Comparison of ENCODE assay signal across 8 cellular contexts in genomic region chrX:119943185-119943988, GRCh38. TPM values are rescaled to one million over a fixed set of nuclear protein-coding genes. Genes with fewer than 3 reads are reported as not detected.
DNase-seq lines count a peak whose midpoint lies in the region; ATAC-seq, FAIRE-seq and TF ChIP-seq lines count a peak whose summit lies in the region.

Gene NKAP, minus strand, starts transcription at chrX:119943751. Its CDS starts 146 bp downstream, at chrX:119943605.

- H3K18ac ChIP-seq in H1 (ENCODE audit: extremely low read depth, low read length), result no peak within 1 kb of the TSS

- H3K4me3 ChIP-seq in H1 (ENCODE audit: extremely low read depth in 1 of 4, insufficient read depth in 2 of 4, low read depth in 3 of 4, low read length in 4 of 4), result peak within 1 kb of the TSS; percentile 68 to 91 (median 78)

- peaks cover 3% of the 10 kb centered on the region for H3K36me3 Mint-ChIP-seq in memory B cell

- in situ Hi-C loops in Caki2 (cut with HindIII; ENCODE audit: low pct_unique_long_range_greater_than_20kb, low sequenced_read_pairs), result no loop called here

- peak within 1 kb of the TSS; percentile 81 for H2AFZ ChIP-seq in H1 (ENCODE audit: low read length)

- CTCF ChIA-PET in H1 (lab: Charles Lee; ENCODE audit: partially characterized antibody), result interaction anchor here (0.6 kb wide), 2 partner anchors 55 to 392 kb away, joined by 3 read pairs; no protein-coding TSS in a partner anchor

- no peaks in the 10 kb centered on the region for H4K20me1 ChIP-seq in H1 (replicated peaks in 1 of 2; ENCODE audit: control insufficient read depth in 1 of 2, insufficient read depth in 2 of 2, low read length in 2 of 2)

- no peak within 1 kb of the TSS for H4K5ac ChIP-seq in H1 (ENCODE audit: insufficient read length, low read depth, low read length)

- peak within 1 kb of the TSS; percentile 97 for H3K27ac Mint-ChIP-seq in memory B cell

- peak in 1 of 2 experiments; percentile 79; a peak in 2 of 3 replicates for TF ChIP-seq POLR2A in H1 (IDR thresholded peaks at IDR 0.05; ENCODE audit: control extremely low read depth in 1 of 2, low read depth in 2 of 2, low read length in 2 of 2)

- peak within 1 kb of the TSS; percentile 67 for H3K27ac ChIP-seq in H1 (ENCODE audit: low read depth, low read length)

- H3K36me3 ChIP-seq in H1 (ENCODE audit: control insufficient read depth in 2 of 4, insufficient read depth in 4 of 4, low read length in 3 of 4), result no peaks in the 10 kb centered on the region

- no peak for TF ChIP-seq CTCF in H1 (IDR thresholded peaks at IDR 0.05; ENCODE audit: control extremely low read depth in 1 of 3, insufficient read depth in 1 of 3, low read depth in 1 of 3, low read length in 3 of 3)

- H3K4me1 ChIP-seq in H1 (replicated peaks in 1 of 4; ENCODE audit: control insufficient read depth in 3 of 4, insufficient read depth in 4 of 4, low read length in 3 of 4), result no peaks in the 10 kb centered on the region

- peak within 1 kb of the TSS; percentile 46 for H3K56ac ChIP-seq in H1 (replicated peaks; ENCODE audit: insufficient read length, low read depth, low read length)

- H3K27me3 Mint-ChIP-seq in memory B cell, result peaks cover under 1% of the 10 kb centered on the region

- TF ChIP-seq EP300 in H1 (IDR thresholded peaks at IDR 0.05; ENCODE audit: borderline replicate concordance in 1 of 2, low read depth in 2 of 2, low read length in 2 of 2), result peak in 1 of 2 experiments; percentile 72; a peak in 2 of 3 replicates

- H3K23me2 ChIP-seq in H1 (ENCODE audit: low read depth, low read length), result no peaks in the 10 kb centered on the region; the same call in 1 of the 2 replicates

- FAIRE-seq in HTR-8/SVneo (lab: Jason Lieb, UNC), result no peak
- FAIRE-seq in H1 (lab: Jason Lieb, UNC), result peak; percentile 96

- H4K8ac ChIP-seq in H1 (ENCODE audit: extremely low read depth, insufficient read depth, low read length), result peak within 1 kb of the TSS; percentile 84; the same call in 1 of the 2 replicates

- ATAC-seq in GM21381 (IDR thresholded peaks at IDR 0.05; ENCODE audit: unreplicated experiment) (peak; percentile 82), memory B cell (ENCODE audit: low read depth) (peak; percentile 85)

- peaks cover 13% of the 10 kb centered on the region for H3K4me1 Mint-ChIP-seq in memory B cell

- no peak within 1 kb of the TSS for H2AK5ac ChIP-seq in H1 (ENCODE audit: low read depth, low read length)

- H3K27me3 ChIP-seq in H1 (replicated peaks in 1 of 4; ENCODE audit: control insufficient read depth in 3 of 4, extremely low read depth in 1 of 4, insufficient read depth in 3 of 4, low read length in 3 of 4), result no peaks in the 10 kb centered on the region

- H2BK20ac ChIP-seq in H1 (ENCODE audit: low read length), result no peak within 1 kb of the TSS

- no peak within 1 kb of the TSS for H2BK120ac ChIP-seq in H1 (replicated peaks; ENCODE audit: low read depth, low read length)

- H3K9me3 ChIP-seq in H1 (ENCODE audit: insufficient read depth in 2 of 2, low read depth in 1 of 2, low read length in 1 of 2), result no peaks in the 10 kb centered on the region

- H3K79me1 ChIP-seq in H1 (ENCODE audit: low read depth, low read length), result no peaks in the 10 kb centered on the region

- no peak within 1 kb of the TSS for H3K4ac ChIP-seq in H1 (replicated peaks; ENCODE audit: insufficient read length, low read depth, low read length)

- H3K79me2 ChIP-seq in H1 (ENCODE audit: control insufficient read depth in 1 of 2, insufficient read depth in 2 of 2, low read length in 2 of 2), result no peaks in the 10 kb centered on the region

- H4K91ac ChIP-seq in H1 (replicated peaks; ENCODE audit: insufficient read length, low read length), result no peak within 1 kb of the TSS

- 1% methylated on average over 22 of the region's 59 CpGs; no CpG with 5 or more reads in 1 of the 2 experiments for WGBS in H1 (ENCODE audit: extremely low coverage in 1 of 2, insufficient coverage in 1 of 2, insufficient read length in 1 of 2, insufficient replicate concordance in 2 of 2, low coverage in 1 of 2, low lambda C conversion rate in 2 of 2, missing lambda C conversion rate in 1 of 2), 2 experiments

- DNase-seq in Caki2 (ENCODE audit: low read depth) (peak; percentile 80), HTR-8/SVneo (ENCODE audit: insufficient read length, low spot score) (peak; percentile 53), NOMO-1 treated with dmso at 0.1 percent for 144 hours (lab: John Stamatoyannopoulos, UW; ENCODE audit: unreplicated experiment) (peak; percentile 77), H1 (ENCODE audit: low read depth in 1 of 2, low spot score in 2 of 2) (peak; percentile 73 to 84), memory B cell (ENCODE audit: low spot score in 2 of 2) (peak; percentile 76 to 77)
- peak; percentile 35 for DNase-seq in activated CD8-positive, alpha-beta memory T cell treated with anti-CD3 and anti-CD28 coated beads, Interleukin-2, amount 50 U/mL, for 1 hour (ENCODE audit: extremely low read depth)
- DNase-seq in stimulated activated CD8-positive, alpha-beta memory T cell treated with anti-CD3 and anti-CD28 coated beads, Interleukin-12 subunit alpha, Interleukin-12 subunit beta, amount 100 ng/mL, for 24 hours (ENCODE audit: extremely low read depth), result peak; percentile 28

- peak within 1 kb of the TSS; percentile 95 for H3K4me3 Mint-ChIP-seq in memory B cell

- no peak within 1 kb of the TSS for H3K14ac ChIP-seq in H1 (ENCODE audit: insufficient read length)

- no peak within 1 kb of the TSS for H2BK12ac ChIP-seq in H1 (ENCODE audit: low read depth, low read length)

- H3K9me3 Mint-ChIP-seq in memory B cell, result no peaks in the 10 kb centered on the region

- no peak within 1 kb of the TSS for H2BK15ac ChIP-seq in H1 (ENCODE audit: low read length)

- H3K9ac ChIP-seq in H1 (replicated peaks in 1 of 4; ENCODE audit: extremely low read depth in 1 of 4, low read depth in 3 of 4, low read length in 3 of 4), result peak within 1 kb of the TSS; percentile 61 to 86 (median 70)

- no peak within 1 kb of the TSS for H3K23ac ChIP-seq in H1 (ENCODE audit: insufficient read length)

- H2BK5ac ChIP-seq in H1 (ENCODE audit: low read depth, low read length), result peak within 1 kb of the TSS; percentile 24; the same call in 1 of the 2 replicates

- TF ChIP-seq RAD21 in H1 (IDR thresholded peaks at IDR 0.05 in 1 of 2, conservative IDR thresholded peaks at IDR 0.05 in 1 of 2; ENCODE audit: low read depth in 2 of 2, low read length in 2 of 2), result no peak

- POLR2A ChIA-PET in H1 (lab: Charles Lee; ENCODE audit: partially characterized antibody), result interaction anchor here (0.6 to 1.3 kb wide), 2 partner anchors 72 to 282 kb away, joined by 4 read pairs; partner anchors contain the start of gene RNF113A

- peak within 1 kb of the TSS; percentile 64 to 70 for H3K4me2 ChIP-seq in H1 (ENCODE audit: insufficient read depth in 1 of 2, low read depth in 2 of 2, low read length in 2 of 2)

TF ChIP-seq in H1, 55 proteins besides CTCF, POLR2A, EP300 and RAD21 (continues in another document):
- TF ChIP-seq TAF1 (IDR thresholded peaks at IDR 0.05; ENCODE audit: low read depth, low read length) (peak; percentile 71; the same call in 1 of the 2 replicates), CHD2 (IDR thresholded peaks at IDR 0.05; ENCODE audit: low read length) (peak; percentile 86), CBX8 (IDR thresholded peaks at IDR 0.05; ENCODE audit: borderline replicate concordance, low read depth, low read length) (no peak), TBP (IDR thresholded peaks at IDR 0.05; ENCODE audit: low read depth, low read length) (peak; percentile 60), NANOG (IDR thresholded peaks at IDR 0.05; ENCODE audit: insufficient read depth, low read depth, low read length, poor library complexity, severe bottlenecking) (no peak), PHF8 (conservative IDR thresholded peaks at IDR 0.05; ENCODE audit: low read depth, low read length) (peak; percentile 68), SAP30 (IDR thresholded peaks at IDR 0.05; ENCODE audit: insufficient read depth, insufficient replicate concordance, low read length) (no peak), JUND (IDR thresholded peaks at IDR 0.05; ENCODE audit: low read length) (no peak; the same call in none of the 2 replicates), CREB1 (IDR thresholded peaks at IDR 0.05) (peak; percentile 64), SIN3A (conservative IDR thresholded peaks at IDR 0.05 in 1 of 2, IDR thresholded peaks at IDR 0.05 in 1 of 2; ENCODE audit: low read depth in 1 of 2, low read length in 2 of 2) (peak; percentile 0 to 85; a peak in 2 of 4 replicates), SIX5 (IDR thresholded peaks at IDR 0.05; ENCODE audit: low read depth, low read length) (peak; percentile 29; the same call in 1 of the 2 replicates), SP2 (IDR thresholded peaks at IDR 0.05; ENCODE audit: low read length) (no peak), RXRA (IDR thresholded peaks at IDR 0.05; ENCODE audit: insufficient read depth, low read depth, low read length) (no peak), YY1 (IDR thresholded peaks at IDR 0.05; ENCODE audit: low read depth, low read length) (peak; percentile 47; the same call in 1 of the 2 replicates), ZNF274 (IDR thresholded peaks at IDR 0.05; ENCODE audit: borderline replicate concordance, extremely low read depth, low read length) (no peak), POLR2AphosphoS5 (IDR thresholded peaks at IDR 0.05; ENCODE audit: low read depth, low read length) (peak; percentile 9; the same call in 1 of the 2 replicates), CTBP2 (IDR thresholded peaks at IDR 0.05; ENCODE audit: borderline replicate concordance, insufficient read depth, insufficient read length, low read length) (no peak), BRCA1 (IDR thresholded peaks at IDR 0.05; ENCODE audit: low read depth, low read length) (peak; percentile 66), CHD1 (IDR thresholded peaks at IDR 0.05; ENCODE audit: low read depth, low read length) (no peak), KDM1A (IDR thresholded peaks at IDR 0.05; ENCODE audit: borderline replicate concordance, low read length) (no peak), KDM5A (IDR thresholded peaks at IDR 0.05; ENCODE audit: low read length) (peak; percentile 72; the same call in 1 of the 2 replicates), RBBP5 (IDR thresholded peaks at IDR 0.05; ENCODE audit: borderline replicate concordance, low read depth, low read length) (no peak), SP4 (IDR thresholded peaks at IDR 0.05; ENCODE audit: low read length) (0 out of 2 replicates have a peak, but pooled peaks have one; percentile 59)

RNA-seq across cellular contexts. Expression of gene NKAP, which starts in this region (rescaled TPM):
- 5.7 and 6.5 TPM in 2 replicates for total RNA-seq in Caki2 (2014; rRNA removed; shearing (Covaris generic); ENCODE audit: low replicate concordance)
- total RNA-seq in H1 (2021; fragmentation: NEBNext Ultra II Directional; extraction: Animal tissue kit (Norgen Biotek cat#: 25700)), result 6.6 and 7.1 TPM in 2 replicates
- polyA plus RNA-seq in H1 (2011; rRNA removed), result 2.8 TPM in 2 replicates
- polyA plus RNA-seq in H1 (2011; cell fraction: cytosol; rRNA removed), result 3.6 TPM
- 2.4 TPM for polyA plus RNA-seq in H1 (2011; cell fraction: nucleus; rRNA removed)
- polyA plus RNA-seq in H1 (2012, experiment 1 of 2), result 2.9 to 4.8 TPM (median 3.3 TPM) in 4 replicates
- polyA plus RNA-seq in H1 (2012, experiment 2 of 2), result 0.71 TPM
- polyA plus RNA-seq in H1 (2013, experiment 1 of 2), result 6.7 TPM
- 6.4 TPM for polyA plus RNA-seq in H1 (2013, experiment 2 of 2)
- 1.2 TPM in 2 replicates for polyA minus RNA-seq in H1 (2011; rRNA and poly(A)+ RNA removed)
- polyA minus RNA-seq in H1 (2011; cell fraction: cytosol; rRNA and poly(A)+ RNA removed), result 2.6 TPM
- 5.2 TPM for polyA minus RNA-seq in H1 (2011; cell fraction: nucleus; rRNA and poly(A)+ RNA removed)

Comparison
In these comparisons a context has a peak if more than half of its experiments do, and no peak if none do; other contexts are left out.
1. Peak in every context shown above with its lines: DNase-seq, ATAC-seq, H3K4me3 ChIP-seq and H3K27ac ChIP-seq.
2. DNase-seq: peak in every context shown above with its lines; median percentile 80 in Caki2; 78 in H1; 77 in NOMO-1 treated with dmso at 0.1 percent for 144 hours; 76 in memory B cell; 53 in HTR-8/SVneo; 35 in activated CD8-positive, alpha-beta memory T cell treated with anti-CD3 and anti-CD28 coated beads, Interleukin-2, amount 50 U/mL, for 1 hour; 28 in stimulated activated CD8-positive, alpha-beta memory T cell treated with anti-CD3 and anti-CD28 coated beads, Interleukin-12 subunit alpha, Interleukin-12 subunit beta, amount 100 ng/mL, for 24 hours.